Comparison of ENCODE assay signal across 12 cellular contexts in genomic region chr17:80738020-80738380, GRCh38.
DNase-seq lines count a peak whose midpoint lies in the region; ATAC-seq and TF ChIP-seq lines count a peak whose summit lies in the region.
"Had no signal": no experiment of that assay in that cellular context is flagged by ENCODE, and none has a peak within 500 bp of the region (broad histone marks: within the 10 kb centered on the region; RNA-seq: fewer than 3 reads in every experiment).

No MANE protein-coding gene starts in this region.

- no peaks in the 10 kb centered on the region for H3K27me3 Mint-ChIP-seq in activated naive CD4-positive, alpha-beta T cell treated with anti-CD3 and anti-CD28 coated beads, Interleukin-2, amount 10 ng/mL, durations not matched to agents 7 days and 5 days
- H3K27me3 Mint-ChIP-seq in activated naive CD8-positive, alpha-beta T cell treated with anti-CD3 and anti-CD28 coated beads, Interleukin-2, amount 10 ng/mL, durations not matched to agents 7 days and 5 days: no peaks in the 10 kb centered on the region

- TF ChIP-seq EP300 in transverse colon (IDR thresholded peaks at IDR 0.05; ENCODE audit: low read depth): no peak

- peaks cover 2% of the 10 kb centered on the region for H3K9me3 Mint-ChIP-seq in activated naive CD4-positive, alpha-beta T cell treated with anti-CD3 and anti-CD28 coated beads, Interleukin-2, amount 10 ng/mL, durations not matched to agents 7 days and 5 days
- peaks cover 2% of the 10 kb centered on the region for H3K9me3 Mint-ChIP-seq in activated naive CD8-positive, alpha-beta T cell treated with anti-CD3 and anti-CD28 coated beads, Interleukin-2, amount 10 ng/mL, durations not matched to agents 7 days and 5 days

- H3K27me3 ChIP-seq in transverse colon: no peaks in the 10 kb centered on the region
- H3K27me3 ChIP-seq: pancreas had no signal

- no peak for DNase-seq in activated naive CD4-positive, alpha-beta T cell treated with anti-CD3 and anti-CD28 coated beads, Interleukin-2, amount 10 ng/mL, durations not matched to agents 7 days and 5 days
- no peak for DNase-seq in activated naive CD4-positive, alpha-beta T cell (lab: John Stamatoyannopoulos, UW)
- DNase-seq in activated naive CD8-positive, alpha-beta T cell treated with anti-CD3 and anti-CD28 coated beads, Interleukin-2, amount 10 ng/mL, durations not matched to agents 7 days and 5 days: no peak
- DNase-seq in transverse colon (no peak), NCI-H1105 (lab: John Stamatoyannopoulos, UW) (no peak), AG08395 (ENCODE audit: low spot score) (no peak), cerebellar nuclear complex (lab: John Stamatoyannopoulos, UW) (no peak)
- DNase-seq: NCI-H187 treated with DMSO at 0.1 percent for 48 hours, NCI-H774, pancreas had no signal

- peak; percentile 6 for ATAC-seq in HG03175 (IDR thresholded peaks at IDR 0.05; ENCODE audit: unreplicated experiment)
- ATAC-seq in activated naive CD8-positive, alpha-beta T cell treated with anti-CD3 and anti-CD28 coated beads, Interleukin-2, amount 10 ng/mL, durations not matched to agents 7 days and 5 days (ENCODE audit: low read depth): no peak

- no peak for TF ChIP-seq CTCF in transverse colon (IDR thresholded peaks at IDR 0.05)

- no peak overlapping the region for H3K4me3 ChIP-seq in transverse colon
- H3K4me3 ChIP-seq: pancreas had no signal

- H3K27ac ChIP-seq in transverse colon: peak overlapping the region; percentile 6 to 48 (median 40)
- H3K27ac ChIP-seq: KMS-11, pancreas had no signal

- intact Hi-C loops in transverse colon (cut with DNase I; ENCODE audit: low total_unique reads): no loop called here

- no peaks in the 10 kb centered on the region for H3K4me1 ChIP-seq in transverse colon
- H3K4me1 ChIP-seq: pancreas had no signal

- WGBS in transverse colon (ENCODE audit: low coverage in 1 of 2), 2 donors: 60 to 89% methylated on average over 2 to 9 of the region's 9 CpGs

- H3K27ac Mint-ChIP-seq in activated naive CD4-positive, alpha-beta T cell treated with anti-CD3 and anti-CD28 coated beads, Interleukin-2, amount 10 ng/mL, durations not matched to agents 7 days and 5 days: peak overlapping the region; percentile 89
- H3K27ac Mint-ChIP-seq in activated naive CD8-positive, alpha-beta T cell treated with anti-CD3 and anti-CD28 coated beads, Interleukin-2, amount 10 ng/mL, durations not matched to agents 7 days and 5 days: peak overlapping the region; percentile 68

- CTCF ChIA-PET in activated naive CD4-positive, alpha-beta T cell treated with anti-CD3 and anti-CD28 coated beads, Interleukin-2, amount 10 ng/mL, durations not matched to agents 7 days and 5 days (lab: Charles Lee): no interaction called here

- peaks cover 79% of the 10 kb centered on the region for H3K4me1 Mint-ChIP-seq in activated naive CD4-positive, alpha-beta T cell treated with anti-CD3 and anti-CD28 coated beads, Interleukin-2, amount 10 ng/mL, durations not matched to agents 7 days and 5 days
- H3K4me1 Mint-ChIP-seq in activated naive CD8-positive, alpha-beta T cell treated with anti-CD3 and anti-CD28 coated beads, Interleukin-2, amount 10 ng/mL, durations not matched to agents 7 days and 5 days: peaks cover 46% of the 10 kb centered on the region

- no peaks in the 10 kb centered on the region for H3K36me3 ChIP-seq in transverse colon
- H3K36me3 ChIP-seq: pancreas had no signal

- no peaks in the 10 kb centered on the region for H3K9me3 ChIP-seq in transverse colon
- H3K9me3 ChIP-seq: pancreas had no signal

- peaks cover 56% of the 10 kb centered on the region for H3K36me3 Mint-ChIP-seq in activated naive CD4-positive, alpha-beta T cell treated with anti-CD3 and anti-CD28 coated beads, Interleukin-2, amount 10 ng/mL, durations not matched to agents 7 days and 5 days
- H3K36me3 Mint-ChIP-seq in activated naive CD8-positive, alpha-beta T cell treated with anti-CD3 and anti-CD28 coated beads, Interleukin-2, amount 10 ng/mL, durations not matched to agents 7 days and 5 days: peaks cover 39% of the 10 kb centered on the region

- H3K4me3 Mint-ChIP-seq in activated naive CD4-positive, alpha-beta T cell treated with anti-CD3 and anti-CD28 coated beads, Interleukin-2, amount 10 ng/mL, durations not matched to agents 7 days and 5 days: no peak overlapping the region
- no peak overlapping the region for H3K4me3 Mint-ChIP-seq in activated naive CD8-positive, alpha-beta T cell treated with anti-CD3 and anti-CD28 coated beads, Interleukin-2, amount 10 ng/mL, durations not matched to agents 7 days and 5 days

- POLR2A ChIA-PET in activated naive CD8-positive, alpha-beta T cell treated with anti-CD3 and anti-CD28 coated beads, Interleukin-2, amount 10 ng/mL, durations not matched to agents 7 days and 5 days (lab: Charles Lee): no interaction called here

- in situ Hi-C loops in transverse colon (cut with MboI; ENCODE audit: low pct_ligation_motif_present in 1 of 4, low pct_unique_long_range_greater_than_20kb in 1 of 4, low sequenced_read_pairs in 3 of 4): no loop called here

- TF ChIP-seq POLR2A in transverse colon (IDR thresholded peaks at IDR 0.05): no peak
